In genomic region chr14:100682749-100683148, GRCh38 we compare ENCODE assay signal across 29 cellular contexts. TPM values are rescaled to one million over a fixed set of nuclear protein-coding genes. Genes with fewer than 3 reads are reported as not detected.
"Had no signal": no experiment of that assay in that cellular context is flagged by ENCODE, and none has a peak within 500 bp of the region (broad histone marks: within the 10 kb centered on the region; RNA-seq: fewer than 3 reads in every experiment).

No MANE protein-coding gene starts in this region.

- H3K9me3 ChIP-seq: esophagus squamous epithelium, heart right ventricle, mucosa of descending colon, suprapubic skin, transverse colon, upper lobe of right lung, uterus had no signal

- H3K4me2 ChIP-seq: smooth muscle cell had no signal

- H3K27ac ChIP-seq: esophagus squamous epithelium, heart right ventricle, parathyroid adenoma, suprapubic skin, transverse colon, upper lobe of right lung, uterus had no signal

- H3K9ac ChIP-seq: parathyroid adenoma had no signal

- H3K4me3 ChIP-seq: esophagus squamous epithelium, heart right ventricle, lung, mucosa of descending colon, smooth muscle cell, suprapubic skin, transverse colon, upper lobe of right lung, uterus had no signal

- DNase-seq: cortex of kidney; effector memory CD8-positive, alpha-beta T cell; erythroblast; esophagus squamous epithelium; foreskin melanocyte; glutamatergic neuron; heart right ventricle; hypothalamus; mucosa of descending colon; naive B cell; stimulated activated CD4-positive, alpha-beta T cell treated with anti-CD3 and anti-CD28 coated beads, Interleukin-12 subunit alpha, Interleukin-12 subunit beta, amount 100 ng/mL, for 4 hours; stimulated activated CD4-positive, alpha-beta T cell treated with anti-CD3 and anti-CD28 coated beads, Interleukin-1b, Interleukin-23, amount 100 ng/mL, for 48 hours; stimulated activated CD4-positive, alpha-beta T cell treated with anti-CD3 and anti-CD28 coated beads, Interleukin-4, amount 100 ng/mL, for 1 hour; stimulated activated CD8-positive, alpha-beta memory T cell treated with anti-CD3 and anti-CD28 coated beads, Interleukin-4, amount 100 ng/mL, for 48 hours; stimulated activated naive CD4-positive, alpha-beta T cell; stimulated activated naive CD8-positive, alpha-beta T cell treated with anti-CD3 and anti-CD28 coated beads, Interleukin-15, amount 100 ng/mL, for 72 hours; transverse colon; upper lobe of right lung; uterus had no signal

- H3K36me3 Mint-ChIP-seq: memory B cell; mesothelial cell of epicardium; naive B cell; natural killer cell treated with Interleukin-12 subunit alpha and Interleukin-12 subunit beta and Interleukin-15 and Interleukin-18, amount 100 ng/mL, for 72 hours had no signal

- FAIRE-seq: endometrium, keratinocyte had no signal

- H3K4me1 Mint-ChIP-seq: naive B cell; stimulated activated naive CD8-positive, alpha-beta T cell treated with anti-CD3 and anti-CD28 coated beads, Interleukin-15, amount 100 ng/mL, for 72 hours had no signal

- H3K27me3 ChIP-seq: transverse colon, upper lobe of right lung, uterus had no signal

- H3K36me3 ChIP-seq: esophagus squamous epithelium, heart right ventricle, suprapubic skin, transverse colon, upper lobe of right lung, uterus had no signal

- H2AFZ ChIP-seq: parathyroid adenoma had no signal

- H3K4me3 Mint-ChIP-seq: effector memory CD8-positive, alpha-beta T cell; memory B cell; mesothelial cell of epicardium; natural killer cell treated with Interleukin-12 subunit alpha and Interleukin-12 subunit beta and Interleukin-15 and Interleukin-18, amount 100 ng/mL, for 72 hours; stimulated activated naive CD8-positive, alpha-beta T cell treated with anti-CD3 and anti-CD28 coated beads, Interleukin-15, amount 100 ng/mL, for 72 hours had no signal

- H3K9me3 Mint-ChIP-seq: effector memory CD8-positive, alpha-beta T cell; memory B cell; mesothelial cell of epicardium; natural killer cell treated with Interleukin-12 subunit alpha and Interleukin-12 subunit beta and Interleukin-15 and Interleukin-18, amount 100 ng/mL, for 72 hours; stimulated activated naive CD8-positive, alpha-beta T cell treated with anti-CD3 and anti-CD28 coated beads, Interleukin-15, amount 100 ng/mL, for 72 hours had no signal

- H3K4me1 ChIP-seq: parathyroid adenoma had no signal

- H3K27ac Mint-ChIP-seq: effector memory CD8-positive, alpha-beta T cell; memory B cell; mesothelial cell of epicardium; natural killer cell treated with Interleukin-12 subunit alpha and Interleukin-12 subunit beta and Interleukin-15 and Interleukin-18, amount 100 ng/mL, for 72 hours; progenitor cell of endocrine pancreas had no signal

RNA-seq across cellular contexts. Expression of gene DLK1, which starts 43.9 kb away (rescaled TPM):
- polyA plus RNA-seq: keratinocyte had no signal
